Comparison of ENCODE assay signal across 11 cellular contexts in the genomic region with DNA sequence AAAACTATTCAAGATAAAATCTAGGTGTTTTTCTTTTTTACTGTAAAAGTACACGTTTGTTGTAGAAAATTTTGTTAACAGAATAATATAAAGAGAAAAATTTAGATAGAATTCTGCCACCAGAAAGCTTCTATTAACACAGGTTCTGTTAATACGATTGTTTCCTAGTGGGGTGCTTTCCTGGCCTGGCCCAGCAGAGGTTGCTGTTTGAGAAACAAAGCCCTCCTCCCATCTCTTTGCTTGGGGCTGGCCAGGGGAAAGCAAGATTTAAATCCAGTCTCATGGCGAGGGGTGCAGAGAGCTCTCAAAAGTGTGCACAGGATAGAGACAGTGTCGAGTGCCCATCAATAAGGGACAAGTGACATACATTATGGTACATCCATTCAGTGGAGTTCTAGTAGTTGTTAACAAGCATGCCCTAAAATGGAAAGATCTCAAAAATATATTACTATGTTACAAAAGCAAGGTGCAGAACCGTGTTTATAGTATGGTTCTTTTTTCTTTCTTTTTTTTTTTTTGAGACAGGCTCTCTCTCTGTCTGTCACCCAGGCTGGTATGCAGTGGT. TPM values are rescaled to one million over a fixed set of nuclear protein-coding genes. Genes with fewer than 3 reads are reported as not detected.
DNase-seq lines count a peak whose midpoint lies in the region; ATAC-seq and TF ChIP-seq lines count a peak whose summit lies in the region.
"Had no signal": no experiment of that assay in that cellular context is flagged by ENCODE, and none has a peak within 500 bp of the region (broad histone marks: within the 10 kb centered on the region; RNA-seq: fewer than 3 reads in every experiment).

No MANE protein-coding gene starts in this region.

- H3K27ac ChIP-seq in DND-41 (ENCODE audit: low read length) (no peak overlapping the region), OCI-LY7 (ENCODE audit: low read depth, low read length, poor library complexity, severe bottlenecking) (peak overlapping the region; percentile 24), hepatocyte (no peak overlapping the region)

- peaks cover 0 to 3% of the 10 kb centered on the region in 2 donors for H3K4me1 Mint-ChIP-seq in effector memory CD8-positive, alpha-beta T cell (ENCODE audit: low read depth in 2 of 2)

- WGBS in hepatocyte (ENCODE audit: low lambda C conversion rate, missing lambda C conversion rate), result 62% methylated on average over 5 of the region's 5 CpGs

- no peak overlapping the region for H3K4me3 Mint-ChIP-seq in effector memory CD8-positive, alpha-beta T cell

- no peaks in the 10 kb centered on the region for H4K20me1 ChIP-seq in DND-41 (ENCODE audit: insufficient read depth, low read length)
- H4K20me1 ChIP-seq in OCI-LY7 (ENCODE audit: insufficient read depth, low read length), result no peaks in the 10 kb centered on the region
- H4K20me1 ChIP-seq in hepatocyte (ENCODE audit: insufficient read depth, poor library complexity, severe bottlenecking), result no peaks in the 10 kb centered on the region

- peaks cover 3% of the 10 kb centered on the region for H3K36me3 Mint-ChIP-seq in effector memory CD8-positive, alpha-beta T cell (ENCODE audit: insufficient read depth)

- no peak overlapping the region for H3K27ac Mint-ChIP-seq in effector memory CD8-positive, alpha-beta T cell

- no TSS peak for BruUV-seq in OCI-LY7 (replicated peaks; lab: Mats Ljungman, UMichigan)

- POLR2A ChIA-PET in OCI-LY7 (lab: Charles Lee), result interaction anchor here (0.5 to 3.2 kb wide), 20 partner anchors 10 to 623 kb away, joined by 3 to 16 read pairs (median 4); partner anchors contain the start of gene LIN9

- H3K4me1 ChIP-seq in DND-41 (ENCODE audit: insufficient read depth, low read length), result no peaks in the 10 kb centered on the region
- H3K4me1 ChIP-seq in OCI-LY7 (ENCODE audit: insufficient read depth, low read length, poor library complexity, severe bottlenecking), result peaks cover 48% of the 10 kb centered on the region
- no peaks in the 10 kb centered on the region for H3K4me1 ChIP-seq in hepatocyte (ENCODE audit: insufficient read depth)

- no peaks in the 10 kb centered on the region for H3K9me3 ChIP-seq in DND-41 (ENCODE audit: insufficient read depth, low read length, severe bottlenecking)
- H3K9me3 ChIP-seq in OCI-LY7 (ENCODE audit: low read length), result no peaks in the 10 kb centered on the region
- no peaks in the 10 kb centered on the region for H3K9me3 ChIP-seq in hepatocyte (ENCODE audit: low read depth)

- H3K9ac ChIP-seq in DND-41 (ENCODE audit: low read depth, low read length), result no peak overlapping the region

- intact Hi-C loops in OCI-LY7 (cut with micrococcal nuclease; ENCODE audit: unreplicated experiment), result loop anchor here (1.0 to 2.0 kb wide), 2 partner anchors 132 to 206 kb away; no protein-coding TSS in a partner anchor

- H3K4me3 ChIP-seq in DND-41 (ENCODE audit: low read depth in 1 of 2, low read length in 2 of 2), result no peak overlapping the region
- no peak overlapping the region for H3K4me3 ChIP-seq in OCI-LY7 (ENCODE audit: low read depth, low read length, poor library complexity, severe bottlenecking)
- no peak overlapping the region for H3K4me3 ChIP-seq in hepatocyte

- DNase-seq in DND-41, result no peak
- peak; percentile 79 for DNase-seq in OCI-LY7 (ENCODE audit: low spot score)
- no peak for DNase-seq in hepatocyte (ENCODE audit: low spot score)
- DNase-seq in activated effector memory CD4-positive, alpha-beta T cell treated with anti-CD3 and anti-CD28 coated beads, Interleukin-2, amount 50 U/mL, for 16 hours, result no peak
- DNase-seq in activated CD8-positive, alpha-beta memory T cell treated with anti-CD3 and anti-CD28 coated beads for 24 hours, result no peak
- no peak for DNase-seq in effector memory CD8-positive, alpha-beta T cell
- DNase-seq: NCI-H1105 treated with DMSO at 0.1 percent for 48 hours, right cardiac atrium had no signal

- H3K4me2 ChIP-seq in DND-41 (ENCODE audit: insufficient read depth, low read length), result no peak overlapping the region
- H3K4me2 ChIP-seq in OCI-LY7 (ENCODE audit: low read length), result peak overlapping the region; percentile 25
- no peak overlapping the region for H3K4me2 ChIP-seq in hepatocyte

- peak; percentile 46 for TF ChIP-seq CTCF in DND-41 (IDR thresholded peaks at IDR 0.05; ENCODE audit: borderline replicate concordance, extremely low read depth, low read length, poor library complexity, severe bottlenecking)
- TF ChIP-seq CTCF in OCI-LY7 (conservative IDR thresholded peaks at IDR 0.05; ENCODE audit: low read length), result peak; percentile 91
- TF ChIP-seq CTCF in hepatocyte (IDR thresholded peaks at IDR 0.05; ENCODE audit: poor library complexity), result peak; percentile 21

- H3K79me2 ChIP-seq in DND-41 (ENCODE audit: insufficient read depth, low read length) (no peaks in the 10 kb centered on the region), OCI-LY7 (ENCODE audit: insufficient read depth, low read depth, low read length) (no peaks in the 10 kb centered on the region), hepatocyte (no peaks in the 10 kb centered on the region)

- peaks cover 8 to 35% of the 10 kb centered on the region in 2 donors for H3K27me3 Mint-ChIP-seq in effector memory CD8-positive, alpha-beta T cell

- H3K9me2 ChIP-seq in OCI-LY7 (ENCODE audit: insufficient read depth, low read length), result no peaks in the 10 kb centered on the region
- H3K9me2 ChIP-seq in hepatocyte (replicated peaks; ENCODE audit: insufficient read depth), result no peaks in the 10 kb centered on the region

- H3K27me3 ChIP-seq in DND-41 (ENCODE audit: insufficient read depth, low read length, poor library complexity) (peaks cover 3% of the 10 kb centered on the region), hepatocyte (no peaks in the 10 kb centered on the region)

- CTCF ChIA-PET in OCI-LY7 (lab: Charles Lee; ENCODE audit: unreplicated experiment), result interaction anchor here (0.7 to 2.0 kb wide), 6 partner anchors 10 to 203 kb away, joined by 3 to 13 read pairs (median 4); no protein-coding TSS in a partner anchor

- no peak overlapping the region; the same call in 1 of the 2 replicates for H2AFZ ChIP-seq in DND-41 (ENCODE audit: low read depth, low read length)
- H2AFZ ChIP-seq in OCI-LY7 (ENCODE audit: low read length), result peak overlapping the region; percentile 43; the same call in 1 of the 2 replicates
- no peak overlapping the region for H2AFZ ChIP-seq in hepatocyte

- H3K9me3 Mint-ChIP-seq in effector memory CD8-positive, alpha-beta T cell, result no peaks in the 10 kb centered on the region

- ATAC-seq in DND-41 (ENCODE audit: insufficient read depth, low read depth) (no peak), GM21526 (IDR thresholded peaks at IDR 0.05; ENCODE audit: low FRiP score, unreplicated experiment) (peak; percentile 62), GM21515 (IDR thresholded peaks at IDR 0.05; ENCODE audit: unreplicated experiment) (no peak)
- ATAC-seq in effector memory CD8-positive, alpha-beta T cell (replicated peaks), result no peak
- ATAC-seq: right cardiac atrium had no signal

- H3K36me3 ChIP-seq in DND-41 (ENCODE audit: insufficient read depth, low read length) (no peaks in the 10 kb centered on the region), OCI-LY7 (ENCODE audit: insufficient read depth, low read length) (no peaks in the 10 kb centered on the region), hepatocyte (replicated peaks; ENCODE audit: insufficient read depth, low read depth) (no peaks in the 10 kb centered on the region)

RNA-seq across cellular contexts. Expression of gene ACBD3, which starts 14.6 kb away (rescaled TPM):
- total RNA-seq in OCI-LY7 (2014; rRNA removed; shearing (Covaris generic)), result 30.3 and 35.3 TPM in 2 replicates
- total RNA-seq in OCI-LY7 (2022), result 51.7 and 54.1 TPM in 2 replicates
- 60.3 and 66.8 TPM in 2 replicates for total RNA-seq in hepatocyte
- polyA plus RNA-seq in hepatocyte, result 46.4 and 50.8 TPM in 2 replicates

RNA-seq across cellular contexts. Expression of gene MIXL1, which starts 22.4 kb away (rescaled TPM):
- total RNA-seq in OCI-LY7 (2014; rRNA removed; shearing (Covaris generic)), result 0.28 and 0.82 TPM in 2 replicates
- 2.2 and 2.7 TPM in 2 replicates for total RNA-seq in OCI-LY7 (2022)
- 0.07 TPM in 1 of 2 replicates, not detected in the other for total RNA-seq in hepatocyte
- polyA plus RNA-seq in hepatocyte, result 0.84 and 2.2 TPM in 2 replicates
- total RNA-seq: right cardiac atrium, urinary bladder had no signal
- polyA plus RNA-seq: right cardiac atrium had no signal

Comparison
In these comparisons a context has a peak if more than half of its experiments do, and no peak if none do; other contexts are left out.
1. CTCF ChIP-seq: peak in every context shown above with its lines; median percentile 91 in OCI-LY7; 46 in DND-41; 21 in hepatocyte.